ENCODE assay signal across 10 cellular contexts in the genomic region with DNA sequence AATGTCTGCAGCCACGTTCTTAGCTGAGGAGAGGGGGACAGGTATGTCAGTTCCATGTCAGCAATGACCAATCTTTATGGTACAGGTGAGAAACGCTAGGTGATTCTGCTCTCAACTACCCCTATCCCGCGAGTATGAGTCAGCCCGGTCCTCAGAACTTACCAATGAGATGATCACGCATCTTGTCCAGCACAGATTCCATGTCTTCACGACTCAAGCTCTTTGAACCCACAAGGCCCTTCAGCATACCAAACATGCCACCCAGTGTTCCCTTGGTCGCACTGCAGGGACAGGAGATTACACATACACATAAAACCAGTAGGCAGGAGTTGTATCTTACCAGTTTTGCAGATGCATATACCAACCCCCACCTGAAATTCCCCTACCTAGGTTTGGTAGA. TPM values are rescaled to one million over a fixed set of nuclear protein-coding genes. Genes with fewer than 3 reads are reported as not detected.
DNase-seq lines count a peak whose midpoint lies in the region; TF ChIP-seq lines count a peak whose summit lies in the region.
"Had no signal": no experiment of that assay in that cellular context is flagged by ENCODE, and none has a peak within 500 bp of the region (broad histone marks: within the 10 kb centered on the region; RNA-seq: fewer than 3 reads in every experiment).

No MANE protein-coding gene starts in this region.

- no peak for TF ChIP-seq CTCF in Calu3 (IDR thresholded peaks at IDR 0.05; ENCODE audit: unreplicated experiment)

- no peak overlapping the region for H2AK5ac ChIP-seq in neuronal stem cell (ENCODE audit: low read depth, low read length)

- peaks cover 8 to 15% of the 10 kb centered on the region in 2 donors for H3K4me1 ChIP-seq in neuronal stem cell (ENCODE audit: control insufficient read depth in 2 of 2, insufficient read depth in 1 of 2, low read depth in 1 of 2, low read length in 2 of 2)
- H3K4me1 ChIP-seq: SJSA1 had no signal

- H3K79me1 ChIP-seq in neuronal stem cell (ENCODE audit: low read depth, low read length): no peaks in the 10 kb centered on the region

- no peaks in the 10 kb centered on the region for H3K27me3 Mint-ChIP-seq in Calu3 (ENCODE audit: unreplicated experiment)

- CTCF ChIA-PET in Calu3 (lab: Charles Lee): no interaction called here

- H3K23ac ChIP-seq in neuronal stem cell (ENCODE audit: low read depth, low read length, poor library complexity): no peak overlapping the region

- no TSS peak for BruUV-seq in Calu3 (replicated peaks; lab: Mats Ljungman, UMichigan)

- no peaks in the 10 kb centered on the region for H3K9me3 Mint-ChIP-seq in Calu3 (ENCODE audit: low read depth, unreplicated experiment)

- H3K4me2 ChIP-seq in neuronal stem cell (ENCODE audit: insufficient read depth, low read length, poor library complexity, severe bottlenecking): no peak overlapping the region

- H3K4me3 ChIP-seq in neuronal stem cell (ENCODE audit: low read length in 2 of 2): no peak overlapping the region
- H3K4me3 ChIP-seq: lung, SJSA1 had no signal

- no peak overlapping the region for H3K27ac ChIP-seq in neuronal stem cell (replicated peaks; ENCODE audit: low read length)
- H3K27ac ChIP-seq: SJSA1 had no signal

- no peak overlapping the region for H2BK5ac ChIP-seq in neuronal stem cell (ENCODE audit: low read length)

- intact Hi-C loops in Calu3 (cut with micrococcal nuclease; ENCODE audit: unreplicated experiment): no loop called here

- no peak overlapping the region for H2BK120ac ChIP-seq in neuronal stem cell (ENCODE audit: low read depth, low read length)

- no peaks in the 10 kb centered on the region for H3K27me3 ChIP-seq in neuronal stem cell (ENCODE audit: control insufficient read depth in 3 of 3, insufficient read depth in 3 of 3, low read depth in 1 of 3, low read length in 3 of 3)
- H3K27me3 ChIP-seq: SJSA1 had no signal

- H2BK12ac ChIP-seq in neuronal stem cell (ENCODE audit: low read length): no peak overlapping the region

- H3K27ac Mint-ChIP-seq in Calu3 (ENCODE audit: unreplicated experiment): peak overlapping the region; percentile 61

- H3K4ac ChIP-seq in neuronal stem cell (ENCODE audit: low read length): no peak overlapping the region

- DNase-seq in Calu3: no peak
- DNase-seq in RPMI7951 (ENCODE audit: low read depth): peak; percentile 13
- DNase-seq in lung microvascular endothelial cell (ENCODE audit: low read depth in 2 of 2): peak; percentile 29 to 35
- no peak for DNase-seq in neuronal stem cell (ENCODE audit: low spot score)
- DNase-seq in iPS-NIHi7 (ENCODE audit: extremely low spot score): no peak
- DNase-seq in NCI-H345 treated with DMSO at 0.1 percent for 48 hours (lab: John Stamatoyannopoulos, UW; ENCODE audit: unreplicated experiment): no peak
- DNase-seq: activated CD4-positive, alpha-beta T cell treated with anti-CD3 and anti-CD28 coated beads for 48 hours; amygdala had no signal

- no peak overlapping the region for H3K14ac ChIP-seq in neuronal stem cell (ENCODE audit: low read length)

- no peak overlapping the region for H2BK15ac ChIP-seq in neuronal stem cell (ENCODE audit: low read length)

- H3K36me3 Mint-ChIP-seq in Calu3 (ENCODE audit: insufficient read depth, unreplicated experiment): peaks cover 58% of the 10 kb centered on the region

- no peak overlapping the region for H3K4me3 Mint-ChIP-seq in Calu3 (ENCODE audit: low read depth, unreplicated experiment)

- no peak overlapping the region for H4K91ac ChIP-seq in neuronal stem cell (ENCODE audit: low read depth, low read length, poor library complexity)

- no peak overlapping the region for H4K8ac ChIP-seq in neuronal stem cell (ENCODE audit: low read depth, low read length)

- H3K4me1 Mint-ChIP-seq in Calu3 (ENCODE audit: low read depth, unreplicated experiment): peaks cover 12% of the 10 kb centered on the region

- no peak overlapping the region for H3K18ac ChIP-seq in neuronal stem cell (ENCODE audit: low read length)

- no peak overlapping the region for H3K9ac ChIP-seq in neuronal stem cell (ENCODE audit: low read depth, low read length, poor library complexity)

- H2AFZ ChIP-seq in neuronal stem cell (ENCODE audit: low read length): no peak overlapping the region

- H3K36me3 ChIP-seq in neuronal stem cell (replicated peaks in 1 of 2; ENCODE audit: control insufficient read depth in 2 of 2, insufficient read depth in 2 of 2, low read length in 2 of 2): peaks cover 49 to 71% of the 10 kb centered on the region in 2 donors

- no peaks in the 10 kb centered on the region for H3K9me3 ChIP-seq in neuronal stem cell (replicated peaks in 1 of 2; ENCODE audit: control insufficient read depth in 2 of 2, insufficient read depth in 1 of 2, low read depth in 1 of 2, low read length in 2 of 2)
- H3K9me3 ChIP-seq: SJSA1 had no signal

- WGBS in neuronal stem cell (ENCODE audit: extremely low coverage in 2 of 2, insufficient read length in 2 of 2, insufficient replicate concordance in 1 of 2), 2 donors: no CpG with 5 or more reads among the region's 8 CpGs

RNA-seq across cellular contexts. Expression of gene SRPRA, which starts 2.9 kb away (rescaled TPM):
- total RNA-seq in Calu3 (2022): 64.6 and 66.4 TPM in 2 replicates
- 130 and 143 TPM in 2 replicates for total RNA-seq in RPMI7951 (2014; rRNA removed; shearing (Covaris generic))
- 29.9 and 39.5 TPM in 2 replicates for total RNA-seq in lung microvascular endothelial cell
- 34.6 TPM for polyA plus RNA-seq in neuronal stem cell (2013, experiment 1 of 2)
- 34.7 TPM for polyA plus RNA-seq in neuronal stem cell (2013, experiment 2 of 2)

RNA-seq across cellular contexts. Expression of gene FOXRED1, which starts 3.2 kb away (rescaled TPM):
- 34.9 and 40.1 TPM in 2 replicates for total RNA-seq in Calu3 (2022)
- total RNA-seq in RPMI7951 (2014; rRNA removed; shearing (Covaris generic)): 17.3 and 18.6 TPM in 2 replicates
- 6.2 and 8.1 TPM in 2 replicates for total RNA-seq in lung microvascular endothelial cell
- 23.1 TPM for polyA plus RNA-seq in neuronal stem cell (2013, experiment 1 of 2)
- 23.5 TPM for polyA plus RNA-seq in neuronal stem cell (2013, experiment 2 of 2)

RNA-seq across cellular contexts. Expression of gene TIRAP, which starts 17.1 kb away (rescaled TPM):
- 8.1 and 8.2 TPM in 2 replicates for total RNA-seq in Calu3 (2022)
- 4.2 and 4.8 TPM in 2 replicates for total RNA-seq in RPMI7951 (2014; rRNA removed; shearing (Covaris generic))
- total RNA-seq in lung microvascular endothelial cell: 2.6 and 4.2 TPM in 2 replicates
- 4.2 TPM for polyA plus RNA-seq in neuronal stem cell (2013, experiment 1 of 2)
- 4.2 TPM for polyA plus RNA-seq in neuronal stem cell (2013, experiment 2 of 2)

RNA-seq across cellular contexts. Expression of gene DCPS, which starts 38.1 kb away (rescaled TPM):
- total RNA-seq in Calu3 (2022): 30.5 and 33.2 TPM in 2 replicates
- total RNA-seq in RPMI7951 (2014; rRNA removed; shearing (Covaris generic)): 41.7 and 50.0 TPM in 2 replicates
- 4.4 and 10.5 TPM in 2 replicates for total RNA-seq in lung microvascular endothelial cell
- 21.3 TPM for polyA plus RNA-seq in neuronal stem cell (2013, experiment 1 of 2)
- 21.8 TPM for polyA plus RNA-seq in neuronal stem cell (2013, experiment 2 of 2)

RNA-seq across cellular contexts. Expression of gene FAM118B, which starts 54.2 kb away (rescaled TPM):
- 15.7 and 15.8 TPM in 2 replicates for total RNA-seq in Calu3 (2022)
- 33.6 and 36.3 TPM in 2 replicates for total RNA-seq in RPMI7951 (2014; rRNA removed; shearing (Covaris generic))
- 19.4 and 25.6 TPM in 2 replicates for total RNA-seq in lung microvascular endothelial cell
- 22.4 TPM for polyA plus RNA-seq in neuronal stem cell (2013, experiment 1 of 2)
- 22.5 TPM for polyA plus RNA-seq in neuronal stem cell (2013, experiment 2 of 2)

Comparison
In these comparisons a context has a peak if more than half of its experiments do, and no peak if none do; other contexts are left out.
1. DNase-seq: peak in RPMI7951 (single experiment) and lung microvascular endothelial cell (2 of 2); none in Calu3 (single experiment), neuronal stem cell (single experiment), iPS-NIHi7 (single experiment) and NCI-H345 treated with DMSO at 0.1 percent for 48 hours (single experiment).